In the genomic region with DNA sequence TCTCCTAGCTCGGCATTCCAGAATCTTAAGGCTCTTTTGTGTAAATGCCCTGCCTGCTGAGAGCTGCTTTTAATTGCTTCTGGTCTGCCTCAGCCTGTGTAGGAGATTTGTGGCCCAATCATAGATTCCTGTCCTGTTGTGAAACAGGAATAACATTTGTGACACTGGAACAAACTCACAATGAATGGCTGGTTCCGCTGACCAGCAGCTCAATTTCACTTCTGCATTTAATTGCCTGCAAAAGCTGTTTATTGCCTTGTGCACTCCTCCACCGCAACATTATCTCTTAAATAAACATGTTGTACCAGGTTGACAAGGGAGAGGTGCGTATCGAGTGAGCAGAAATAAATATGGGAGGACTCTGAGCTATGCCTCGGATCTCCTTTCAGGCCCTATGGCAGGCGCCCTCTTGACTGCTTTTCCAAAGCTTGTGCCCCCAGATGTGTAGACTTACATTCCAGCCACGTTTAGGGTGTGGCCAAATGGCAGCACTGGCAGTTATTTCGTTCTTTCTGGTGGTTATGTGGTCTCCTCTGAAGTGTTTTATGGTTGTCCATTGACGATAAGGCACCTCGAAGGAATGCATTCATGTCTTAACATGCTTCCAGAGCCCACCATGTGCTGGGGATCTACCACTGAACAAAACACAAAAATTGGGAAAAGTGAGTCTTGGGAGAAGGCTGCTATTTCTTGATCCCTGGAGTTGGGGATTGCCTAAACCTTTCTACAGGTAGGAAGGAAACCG, we compare ENCODE assay signal across 12 cellular contexts. TPM values are rescaled to one million over a fixed set of nuclear protein-coding genes. Genes with fewer than 3 reads are reported as not detected.
A peak's percentile ranks its signal among the peaks of the same experiment; 100 is the strongest.
DNase-seq lines count a peak whose midpoint lies in the region; ATAC-seq and TF ChIP-seq lines count a peak whose summit lies in the region.
"Had no signal": no experiment of that assay in that cellular context is flagged by ENCODE, and none has a peak within 500 bp of the region (broad histone marks: within the 10 kb centered on the region; RNA-seq: fewer than 3 reads in every experiment).

No MANE protein-coding gene starts in this region.

- H2AFZ ChIP-seq in OCI-LY7 (ENCODE audit: low read length), result peak overlapping the region; percentile 35; the same call in 1 of the 2 replicates

- H3K36me3 Mint-ChIP-seq in memory B cell, result no peaks in the 10 kb centered on the region
- H3K36me3 Mint-ChIP-seq: CD8-positive, alpha-beta T cell had no signal

- no peaks in the 10 kb centered on the region for H4K20me1 ChIP-seq in OCI-LY7 (ENCODE audit: insufficient read depth, low read length)

- peaks cover 10% of the 10 kb centered on the region for H3K4me1 ChIP-seq in OCI-LY7 (ENCODE audit: insufficient read depth, low read length, poor library complexity, severe bottlenecking)

- H3K27me3 Mint-ChIP-seq in memory B cell, result no peaks in the 10 kb centered on the region

- H3K4me3 ChIP-seq in OCI-LY7 (ENCODE audit: low read depth, low read length, poor library complexity, severe bottlenecking), result no peak overlapping the region

- H3K9me3 Mint-ChIP-seq in memory B cell, result no peaks in the 10 kb centered on the region
- H3K9me3 Mint-ChIP-seq: CD8-positive, alpha-beta T cell; central memory CD8-positive, alpha-beta T cell had no signal

- no TSS peak for BruUV-seq in OCI-LY7 (replicated peaks; lab: Mats Ljungman, UMichigan)

- H3K79me2 ChIP-seq in OCI-LY7 (ENCODE audit: insufficient read depth, low read depth, low read length), result no peaks in the 10 kb centered on the region

- POLR2A ChIA-PET in OCI-LY7 (lab: Charles Lee), result interaction anchor here (1.0 to 1.8 kb wide), 3 partner anchors 29 to 110 kb away, joined by 4 read pairs; no protein-coding TSS in a partner anchor

- H3K9me2 ChIP-seq in OCI-LY7 (ENCODE audit: insufficient read depth, low read length), result no peaks in the 10 kb centered on the region

- DNase-seq in Daoy (ENCODE audit: low read depth), result peak; percentile 78
- peak; percentile 40 for DNase-seq in OCI-LY7 (ENCODE audit: low spot score)
- DNase-seq in memory B cell (ENCODE audit: low spot score in 2 of 2), result no peak
- no peak for DNase-seq in stimulated activated CD4-positive, alpha-beta T cell treated with anti-CD3 and anti-CD28 coated beads, Interleukin-2, amount 100 ng/mL, for 24 hours
- no peak for DNase-seq in NCI-H82 (lab: John Stamatoyannopoulos, UW)
- DNase-seq: CD8-positive, alpha-beta T cell; NCI-H146; T-helper 1 cell had no signal

- H3K4me2 ChIP-seq in OCI-LY7 (ENCODE audit: low read length), result peak overlapping the region; percentile 9; the same call in 1 of the 2 replicates

- CTCF ChIA-PET in OCI-LY7 (lab: Charles Lee; ENCODE audit: unreplicated experiment), result interaction anchor here (1.4 kb wide), 1 partner anchor 105 kb away, joined by 6 read pairs; no protein-coding TSS in a partner anchor

- peaks cover 10% of the 10 kb centered on the region for H3K4me1 Mint-ChIP-seq in memory B cell
- H3K4me1 Mint-ChIP-seq: central memory CD8-positive, alpha-beta T cell had no signal

- ATAC-seq in HG03342 (IDR thresholded peaks at IDR 0.05; ENCODE audit: unreplicated experiment) (peak; percentile 53), memory B cell (ENCODE audit: low read depth) (peak; percentile 72), HG03520 (IDR thresholded peaks at IDR 0.05; ENCODE audit: unreplicated experiment) (no peak), HG02763 (IDR thresholded peaks at IDR 0.05; ENCODE audit: unreplicated experiment) (no peak)
- ATAC-seq: CD8-positive, alpha-beta T cell had no signal

- intact Hi-C loops in OCI-LY7 (cut with micrococcal nuclease; ENCODE audit: unreplicated experiment), result loop anchor here (10.0 kb wide), 1 partner anchor 285 kb away; no protein-coding TSS in a partner anchor

- TF ChIP-seq CTCF in OCI-LY7 (conservative IDR thresholded peaks at IDR 0.05; ENCODE audit: low read length), result no peak

- H3K27ac ChIP-seq in OCI-LY7 (ENCODE audit: low read depth, low read length, poor library complexity, severe bottlenecking), result no peak overlapping the region

- no peak overlapping the region for H3K27ac Mint-ChIP-seq in memory B cell
- H3K27ac Mint-ChIP-seq: CD8-positive, alpha-beta T cell had no signal

- H3K36me3 ChIP-seq in OCI-LY7 (ENCODE audit: insufficient read depth, low read length), result no peaks in the 10 kb centered on the region

- H3K9me3 ChIP-seq in OCI-LY7 (ENCODE audit: low read length), result no peaks in the 10 kb centered on the region

- H3K4me3 Mint-ChIP-seq in memory B cell, result no peak overlapping the region
- H3K4me3 Mint-ChIP-seq: CD8-positive, alpha-beta T cell; central memory CD8-positive, alpha-beta T cell had no signal

RNA-seq across cellular contexts. Expression of a gene that starts 58.1 kb away (rescaled TPM):
- 0.46 and 0.60 TPM in 2 replicates for total RNA-seq in Daoy (2014; rRNA removed; shearing (Covaris generic))
- total RNA-seq in OCI-LY7 (2014; rRNA removed; shearing (Covaris generic)), result not detected in 2 replicates
- total RNA-seq in OCI-LY7 (2022), result not detected in 2 replicates
- total RNA-seq: CD8-positive, alpha-beta T cell had no signal

Comparison
In these comparisons a context has a peak if more than half of its experiments do, and no peak if none do; other contexts are left out.
1. DNase-seq: peak in Daoy (single experiment) and OCI-LY7 (single experiment); none in memory B cell (0 of 2), stimulated activated CD4-positive, alpha-beta T cell treated with anti-CD3 and anti-CD28 coated beads, Interleukin-2, amount 100 ng/mL, for 24 hours (0 of 2) and NCI-H82 (single experiment).
2. ATAC-seq: peak in HG03342 (single experiment) and memory B cell (single experiment); none in HG03520 (single experiment) and HG02763 (single experiment).